In the genomic region with DNA sequence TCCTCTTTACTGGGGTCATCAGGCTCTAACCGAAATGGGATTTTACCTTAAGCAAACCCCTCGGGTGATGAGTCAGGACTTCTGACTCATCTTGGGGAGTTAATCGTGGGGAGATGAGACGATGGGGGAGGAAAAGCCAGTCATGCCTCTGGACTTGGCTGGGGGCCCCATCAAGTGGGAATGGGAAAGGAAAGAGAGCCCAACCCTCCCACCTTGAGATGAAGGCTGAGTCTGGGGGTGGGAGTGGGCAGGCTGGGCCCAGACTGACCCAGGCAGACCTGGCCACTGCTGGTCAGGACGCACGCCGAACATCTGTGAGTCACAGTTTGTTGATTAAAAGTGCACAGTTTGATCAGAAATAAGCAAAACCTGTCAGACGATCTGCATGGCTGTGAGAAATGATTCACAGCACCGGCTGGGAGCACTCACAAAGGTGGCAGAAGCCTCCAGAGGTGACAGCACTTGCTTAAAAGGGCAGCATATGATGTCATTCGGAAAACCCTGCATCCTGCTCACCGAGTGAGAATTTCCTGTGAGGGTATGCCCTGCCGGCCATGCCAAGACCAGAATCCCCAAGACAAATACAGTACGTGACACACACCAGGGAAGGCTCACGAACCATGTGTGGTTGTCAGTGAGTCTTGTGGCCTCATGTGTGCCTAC, we compare ENCODE assay signal across 1 cellular context.
TF ChIP-seq lines count a peak whose summit lies in the region.

No MANE protein-coding gene starts in this region.

TF ChIP-seq in IMR-90, 13 proteins besides CTCF, POLR2A, EP300 and RAD21 (continued from another document):
- TF ChIP-seq USF2 (IDR thresholded peaks at IDR 0.05; ENCODE audit: low read depth, low read length) (peak; percentile 39; the same call in 1 of the 2 replicates), NFE2L2 (IDR thresholded peaks at IDR 0.05; ENCODE audit: low read depth, low read length) (peak; percentile 80), BHLHE40 (IDR thresholded peaks at IDR 0.05; ENCODE audit: low read depth, low read length) (peak; percentile 69)
TF ChIP-seq in IMR-90: peak in this region for 11.
